ENCODE assay signal across 8 cellular contexts in genomic region chr11:77994434-77995362, GRCh38. TPM values are rescaled to one million over a fixed set of nuclear protein-coding genes. Genes with fewer than 3 reads are reported as not detected.
DNase-seq lines count a peak whose midpoint lies in the region; ATAC-seq, FAIRE-seq and TF ChIP-seq lines count a peak whose summit lies in the region.

Gene INTS4, minus strand, starts transcription at chr11:77994668. Its CDS starts 25 bp downstream, at chr11:77994643.

- no peaks in the 10 kb centered on the region for H3K27me3 Mint-ChIP-seq in WTC11 (ENCODE audit: low read depth)

- no peaks in the 10 kb centered on the region for H3K36me3 ChIP-seq in small intestine (ENCODE audit: control insufficient read depth in 2 of 2, insufficient read depth in 2 of 2, low read length in 2 of 2)

- H3K27ac ChIP-seq in small intestine (ENCODE audit: low read depth in 1 of 2, low read length in 1 of 2) = peak within 1 kb of the TSS; percentile 67 to 78

- peak within 1 kb of the TSS; percentile 98 for H3K4me3 Mint-ChIP-seq in WTC11

- H3K4me3 ChIP-seq in cardiac fibroblast (replicated peaks in 1 of 2; ENCODE audit: low read depth in 2 of 2, low read length in 2 of 2) (peak within 1 kb of the TSS; percentile 69 to 74), small intestine (ENCODE audit: low read depth in 1 of 2, low read length in 2 of 2) (peak within 1 kb of the TSS; percentile 62 to 78)

- POLR2A ChIA-PET in WTC11 (lab: Charles Lee) = interaction anchor here (0.6 to 1.6 kb wide), 12 partner anchors 22 to 972 kb away, joined by 3 to 17 read pairs (median 4); partner anchors contain the start of genes AAMDC, ALG8, NDUFC2 and RSF1

- TF ChIP-seq CTCF in WTC11 (IDR thresholded peaks at IDR 0.05) = no peak
- no peak for TF ChIP-seq CTCF in cardiac fibroblast (IDR thresholded peaks at IDR 0.05; ENCODE audit: low read depth, low read length)

- ATAC-seq in GM18909 (IDR thresholded peaks at IDR 0.05; ENCODE audit: poor library complexity, unreplicated experiment) (peak; percentile 98), HG03175 (IDR thresholded peaks at IDR 0.05; ENCODE audit: unreplicated experiment) (peak; percentile 99), WTC11 (peak; percentile 99)

- H3K9me3 ChIP-seq in small intestine (ENCODE audit: control insufficient read depth, low read depth) = no peaks in the 10 kb centered on the region

- H3K4me1 ChIP-seq in small intestine (ENCODE audit: control insufficient read depth in 2 of 2, insufficient read depth in 1 of 2, low read depth in 1 of 2, low read length in 1 of 2) = peaks cover 0 to 6% of the 10 kb centered on the region in 2 donors

- H3K9me3 Mint-ChIP-seq in WTC11 = no peaks in the 10 kb centered on the region

- peaks cover 5% of the 10 kb centered on the region for H3K36me3 Mint-ChIP-seq in WTC11

- DNase-seq in AG08395 (ENCODE audit: low spot score) = peak; percentile 98
- DNase-seq in NCI-H226 = peak; percentile 100
- peak; percentile 99 for DNase-seq in WTC11 (ENCODE audit: low spot score)
- peak; percentile 100 for DNase-seq in cardiac fibroblast (ENCODE audit: low read depth in 2 of 2)
- DNase-seq in iPS-NIHi11 (ENCODE audit: low spot score) = peak; percentile 95
- DNase-seq in small intestine = peak; percentile 100

- 0% methylated on average over 46 to 47 of the region's 47 CpGs for WGBS in small intestine, 3 donors

- no peak for FAIRE-seq in small intestine (lab: Jason Lieb, UNC)

- CTCF ChIA-PET in WTC11 (lab: Charles Lee) = interaction anchor here (0.6 to 2.5 kb wide), 17 partner anchors 10 to 651 kb away, joined by 3 to 23 read pairs (median 3); partner anchors contain the start of gene ALG8

- H3K27me3 ChIP-seq in small intestine (ENCODE audit: control insufficient read depth in 2 of 2, insufficient read depth in 2 of 2, low read length in 2 of 2) = no peaks in the 10 kb centered on the region

- peaks cover 12% of the 10 kb centered on the region for H3K4me1 Mint-ChIP-seq in WTC11

- H3K27ac Mint-ChIP-seq in WTC11 = peak within 1 kb of the TSS; percentile 96

TF ChIP-seq in WTC11, 78 proteins besides CTCF, POLR2A, EP300 and RAD21 (continues in another document):
- TF ChIP-seq ZNF423 (CRISPR knock-in tag; IDR thresholded peaks at IDR 0.05) (no peak), OVOL2 (CRISPR knock-in tag; IDR thresholded peaks at IDR 0.05; ENCODE audit: borderline replicate concordance) (no peak), TP53 (CRISPR knock-in tag; IDR thresholded peaks at IDR 0.05) (no peak), NFYB (CRISPR knock-in tag; conservative IDR thresholded peaks at IDR 0.05; ENCODE audit: low read depth) (peak; percentile 94), ZNF671 (CRISPR knock-in tag; IDR thresholded peaks at IDR 0.05) (no peak), USF2 (CRISPR knock-in tag; IDR thresholded peaks at IDR 0.05) (no peak), FOXP1 (CRISPR knock-in tag; IDR thresholded peaks at IDR 0.05; ENCODE audit: borderline replicate concordance) (peak; percentile 39; the same call in 1 of the 2 replicates), E2F1 (CRISPR knock-in tag; IDR thresholded peaks at IDR 0.05) (no peak), IRF1 (CRISPR knock-in tag; IDR thresholded peaks at IDR 0.05) (no peak), CREM (CRISPR knock-in tag; IDR thresholded peaks at IDR 0.05) (peak; percentile 69; the same call in 1 of the 2 replicates), ZNF425 (CRISPR knock-in tag; conservative IDR thresholded peaks at IDR 0.05) (no peak), FOXJ3 (CRISPR knock-in tag; IDR thresholded peaks at IDR 0.05; ENCODE audit: borderline replicate concordance) (no peak), MLX (CRISPR knock-in tag; IDR thresholded peaks at IDR 0.05) (no peak), AR (CRISPR knock-in tag; IDR thresholded peaks at IDR 0.05) (no peak), ESRRA (CRISPR knock-in tag; IDR thresholded peaks at IDR 0.05; ENCODE audit: borderline replicate concordance) (no peak), ZBTB43 (CRISPR knock-in tag; IDR thresholded peaks at IDR 0.05) (no peak), PRRX2 (CRISPR knock-in tag; IDR thresholded peaks at IDR 0.05) (no peak)

RNA-seq across cellular contexts. Expression of gene INTS4, which starts in this region (rescaled TPM):
- total RNA-seq in WTC11 (2021) = 34.2 to 37.9 TPM (median 34.2 TPM) in 3 replicates
- 10 to 100 TPM; 15.1 to 23.5 (median 17.2) TPM for polyA plus RNA-seq in small intestine

Comparison
In these comparisons a context has a peak if more than half of its experiments do, and no peak if none do; other contexts are left out.
1. Peak in every context shown above with its lines: DNase-seq, ATAC-seq, H3K4me3 ChIP-seq and H3K27ac ChIP-seq.